In the genomic region with DNA sequence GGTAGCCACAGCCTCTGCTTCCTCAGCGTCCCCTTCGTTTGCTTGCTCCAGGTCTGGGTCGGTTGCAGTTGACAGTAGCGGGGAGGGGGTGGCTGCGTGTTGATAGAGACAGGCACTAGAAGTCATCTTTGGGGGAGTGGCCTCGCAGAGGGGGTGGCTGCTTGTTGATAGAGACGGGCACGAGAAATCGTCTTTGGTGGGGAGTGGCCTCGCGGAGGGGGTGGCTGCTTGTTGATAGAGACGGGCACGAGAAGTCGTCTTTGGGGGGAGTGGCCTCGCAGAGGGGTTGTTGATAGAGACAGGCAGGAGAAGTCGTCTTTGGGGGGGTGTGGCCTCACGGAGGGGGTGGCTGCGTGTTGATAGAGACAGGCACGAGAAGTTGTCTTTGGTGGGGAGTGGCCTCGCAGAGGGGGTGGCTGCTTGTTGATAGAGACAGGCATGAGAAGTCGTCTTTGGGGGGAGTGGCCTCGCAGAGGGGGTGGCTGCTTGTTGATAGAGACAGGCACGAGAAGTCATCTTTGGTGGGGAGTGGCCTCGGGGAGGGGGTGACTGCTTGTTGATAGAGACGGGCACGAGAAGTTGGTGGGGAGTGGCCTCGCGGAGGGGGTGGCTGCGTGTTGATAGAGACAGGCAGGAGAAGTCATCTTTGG, we compare ENCODE assay signal across 10 cellular contexts.
DNase-seq lines count a peak whose midpoint lies in the region; TF ChIP-seq lines count a peak whose summit lies in the region.
"Had no signal": no experiment of that assay in that cellular context is flagged by ENCODE, and none has a peak within 500 bp of the region (broad histone marks: within the 10 kb centered on the region; RNA-seq: fewer than 3 reads in every experiment).

No MANE protein-coding gene starts in this region.

- peaks cover 8% of the 10 kb centered on the region for H3K36me3 Mint-ChIP-seq in mesothelial cell of epicardium

- H3K9me3 ChIP-seq in spleen, result peaks cover 0 to 28% (median 11%) of the 10 kb centered on the region in 8 donors

- DNase-seq in AG09319 (ENCODE audit: extremely low read depth, low read depth), result peak; percentile 27
- peak; percentile 22 for DNase-seq in NCI-H146 treated with DMSO at 0.1 percent for 48 hours (lab: John Stamatoyannopoulos, UW; ENCODE audit: unreplicated experiment)
- DNase-seq in choroid plexus epithelial cell (ENCODE audit: low read depth), result peak; percentile 67
- DNase-seq in mesothelial cell of epicardium (ENCODE audit: low spot score in 2 of 2, unreplicated experiment in 2 of 2), result no peak
- no peak for DNase-seq in NCI-H2171 (lab: John Stamatoyannopoulos, UW)
- DNase-seq in spleen, result no peak
- DNase-seq in NCI-H524 (lab: John Stamatoyannopoulos, UW), result no peak
- no peak for DNase-seq in NCI-H2029 (lab: John Stamatoyannopoulos, UW)

- no peak for TF ChIP-seq POLR2A in spleen (IDR thresholded peaks at IDR 0.05)

- peaks cover 11% of the 10 kb centered on the region for H3K9me3 Mint-ChIP-seq in mesothelial cell of epicardium

- H3K27ac ChIP-seq in spleen, result no peak overlapping the region
- H3K27ac ChIP-seq: epithelial cell of prostate, PC-9 had no signal

- H3K4me1 ChIP-seq in spleen, result peaks cover 0 to 22% (median 9%) of the 10 kb centered on the region in 6 donors

- peaks cover 0 to 9% (median 0%) of the 10 kb centered on the region in 6 donors for H3K36me3 ChIP-seq in spleen

- H3K4me3 ChIP-seq in choroid plexus epithelial cell (ENCODE audit: low read depth, low read length), result peak overlapping the region; percentile 55
- H3K4me3 ChIP-seq in spleen, result peak overlapping the region in 2 of 8 donors; percentile 8 to 46
- H3K4me3 ChIP-seq: PC-9 had no signal

- WGBS in spleen, 5 donors, result 18 to 35% (median 23%) methylated on average over 29 of the region's 29 CpGs

- H3K4me1 Mint-ChIP-seq in mesothelial cell of epicardium, result peaks cover 26% of the 10 kb centered on the region

- H3K27me3 ChIP-seq in spleen (replicated peaks in 1 of 7), result no peaks in the 10 kb centered on the region

- no peaks in the 10 kb centered on the region for H3K27me3 Mint-ChIP-seq in mesothelial cell of epicardium (ENCODE audit: low read depth)

- TF ChIP-seq CTCF in AG09319 (IDR thresholded peaks at IDR 0.05; ENCODE audit: low read depth, low read length) (no peak), choroid plexus epithelial cell (conservative IDR thresholded peaks at IDR 0.05; ENCODE audit: low read depth, low read length) (no peak), mesothelial cell of epicardium (IDR thresholded peaks at IDR 0.05; ENCODE audit: unreplicated experiment) (no peak), spleen (IDR thresholded peaks at IDR 0.05 in 8 of 11, conservative IDR thresholded peaks at IDR 0.05 in 3 of 11) (no peak)

- peak overlapping the region; percentile 72 for H3K4me3 Mint-ChIP-seq in mesothelial cell of epicardium

- intact Hi-C loops in spleen (cut with DNase I; ENCODE audit: low total_unique reads), result no loop called here

- H3K27ac Mint-ChIP-seq in mesothelial cell of epicardium, result peak overlapping the region; percentile 78

Comparison
In these comparisons a context has a peak if more than half of its experiments do, and no peak if none do; other contexts are left out.
1. DNase-seq: peak in AG09319 (single experiment), NCI-H146 treated with DMSO at 0.1 percent for 48 hours (single experiment) and choroid plexus epithelial cell (single experiment); none in mesothelial cell of epicardium (0 of 2), NCI-H2171 (single experiment), spleen (single experiment), NCI-H524 (0 of 2) and NCI-H2029 (single experiment).